In genomic region chr6:5133943-5134342, GRCh38 we compare ENCODE assay signal across 31 cellular contexts. TPM values are rescaled to one million over a fixed set of nuclear protein-coding genes. Genes with fewer than 3 reads are reported as not detected.
"Had no signal": no experiment of that assay in that cellular context is flagged by ENCODE, and none has a peak within 500 bp of the region (broad histone marks: within the 10 kb centered on the region; RNA-seq: fewer than 3 reads in every experiment).

No MANE protein-coding gene starts in this region.

- H3K27ac ChIP-seq: brain microvascular endothelial cell, neutrophil, ovary, prostate gland, vagina, WERI-Rb-1 had no signal

- H3K36me3 ChIP-seq: brain microvascular endothelial cell, heart left ventricle, neutrophil, ovary, prostate gland, thyroid gland, upper lobe of left lung, vagina, WERI-Rb-1 had no signal

- H3K4me3 ChIP-seq: ovary, prostate gland, skin epidermis, thyroid gland, upper lobe of left lung, vagina had no signal

- H3K4me1 ChIP-seq: prostate gland, vagina had no signal

- ATAC-seq: effector memory CD8-positive, alpha-beta T cell; esophagus mucosa; heart left ventricle; sciatic nerve had no signal

- DNase-seq: activated CD4-positive, alpha-beta memory T cell treated with anti-CD3 and anti-CD28 coated beads for 36 hours; activated CD4-positive, alpha-beta T cell treated with anti-CD3 and anti-CD28 coated beads, Interleukin-2, amount 10 ng/mL, durations not matched to agents 24 days and 14 days; activated CD4-positive, CD25-positive, alpha-beta regulatory T cell treated with anti-CD3 and anti-CD28 coated beads, Interleukin-2, amount 50 U/mL, for 72 hours; activated CD8-positive, alpha-beta memory T cell treated with anti-CD3 and anti-CD28 coated beads, Interleukin-2, amount 50 U/mL, for 4 hours; activated gamma-delta T cell treated with Interleukin-2 at 50 U/mL for 16 hours; activated naive CD4-positive, alpha-beta T cell treated with anti-CD3 and anti-CD28 coated beads, Interleukin-2, amount 50 U/mL, for 16 hours; activated T-cell treated with anti-CD3 and anti-CD28 coated beads, Interleukin-2, amount 50 U/mL, for 24 hours; amniotic stem cell; brain microvascular endothelial cell; caudate nucleus; cortex of kidney; effector memory CD8-positive, alpha-beta T cell; foreskin fibroblast; heart left ventricle; mammary epithelial cell; naive B cell; nephron progenitor cell; ovary; retina; stimulated activated CD4-positive, alpha-beta T cell treated with anti-CD3 and anti-CD28 coated beads, Interleukin-12 subunit alpha, Interleukin-12 subunit beta, amount 100 ng/mL, for 4 hours; stimulated activated CD4-positive, alpha-beta T cell treated with anti-CD3 and anti-CD28 coated beads, Interleukin-4, amount 100 ng/mL, for 1 hour; T1000; thyroid gland; upper lobe of left lung; WERI-Rb-1 had no signal

- H3K9me3 ChIP-seq: heart left ventricle, neutrophil, ovary, prostate gland, thyroid gland, upper lobe of left lung, vagina had no signal

- H3K27me3 ChIP-seq: brain microvascular endothelial cell, heart left ventricle, neutrophil, ovary, thyroid gland, upper lobe of left lung, vagina had no signal

RNA-seq across cellular contexts. Expression of gene PPP1R3G, which starts 48.8 kb away (rescaled TPM):
- total RNA-seq: activated CD4-positive, alpha-beta memory T cell treated with anti-CD3 and anti-CD28 coated beads for 36 hours had no signal
